ENCODE assay signal across 9 cellular contexts in the genomic region with DNA sequence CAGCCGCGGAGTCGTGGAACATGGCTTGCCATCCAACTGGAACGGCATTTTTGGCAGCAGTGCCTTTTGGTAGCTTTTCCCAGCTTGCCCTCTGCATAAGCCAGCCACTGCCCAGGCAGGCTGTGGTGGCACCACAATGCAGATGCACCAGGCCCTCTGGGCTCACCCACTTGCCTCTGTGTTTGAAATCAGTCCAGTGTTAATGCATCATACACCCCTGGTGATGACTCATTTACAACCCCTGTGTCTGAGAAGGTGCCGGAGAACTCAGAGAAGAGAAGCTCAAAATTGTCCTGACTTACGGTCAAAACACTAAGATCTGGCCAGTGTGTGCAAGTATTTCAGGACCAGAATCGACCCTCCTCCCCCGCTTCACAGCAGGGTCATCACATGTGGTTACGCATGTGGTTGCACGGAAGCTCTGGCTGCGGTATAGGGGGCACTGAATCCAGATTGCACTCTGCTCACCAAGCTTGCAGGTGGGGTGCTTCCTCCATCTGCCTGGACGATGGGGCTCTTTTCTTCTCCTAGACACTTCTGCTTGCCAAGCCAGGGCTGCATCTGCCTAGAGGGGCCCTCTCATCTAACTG.
DNase-seq lines count a peak whose midpoint lies in the region; ATAC-seq and TF ChIP-seq lines count a peak whose summit lies in the region.
"Had no signal": no experiment of that assay in that cellular context is flagged by ENCODE, and none has a peak within 500 bp of the region (broad histone marks: within the 10 kb centered on the region; RNA-seq: fewer than 3 reads in every experiment).

No MANE protein-coding gene starts in this region.

- 66 to 81% (median 70%) methylated on average over 12 of the region's 12 CpGs for WGBS in adrenal gland, 4 donors

- H3K4me3 ChIP-seq in parathyroid adenoma (ENCODE audit: low read depth, low read length) (peak overlapping the region; percentile 28), adrenal gland (no peak overlapping the region)
- no peak overlapping the region for H3K4me3 ChIP-seq in naive thymus-derived CD4-positive, alpha-beta T cell (ENCODE audit: low read length)

- peak overlapping the region; percentile 46 for H3K4me2 ChIP-seq in parathyroid adenoma (ENCODE audit: low read length)

- intact Hi-C loops in adrenal gland (cut with DNase I): no loop called here
- intact Hi-C loops in naive thymus-derived CD4-positive, alpha-beta T cell (cut with micrococcal nuclease): no loop called here

- TF ChIP-seq POLR2A in adrenal gland (IDR thresholded peaks at IDR 0.05): no peak

- DNase-seq in astrocyte of the hippocampus (ENCODE audit: low read depth, low spot score) (peak; percentile 75), GDM1 (lab: John Stamatoyannopoulos, UW) (no peak), adrenal gland (no peak), DMS153 treated with DMSO at 0.1 percent for 48 hours (lab: John Stamatoyannopoulos, UW; ENCODE audit: unreplicated experiment) (no peak)
- DNase-seq in naive thymus-derived CD4-positive, alpha-beta T cell: no peak
- DNase-seq: activated T-cell treated with anti-CD3 and anti-CD28 coated beads, Interleukin-2, amount 50 U/mL, for 1 hour had no signal

- H3K4me1 ChIP-seq in parathyroid adenoma (peaks cover 47% of the 10 kb centered on the region), adrenal gland (replicated peaks in 1 of 2) (no peaks in the 10 kb centered on the region)
- H3K4me1 ChIP-seq in naive thymus-derived CD4-positive, alpha-beta T cell (ENCODE audit: control insufficient read depth in 2 of 2, insufficient read depth in 2 of 2, low read length in 2 of 2): no peaks in the 10 kb centered on the region

- H3K4me1 Mint-ChIP-seq in naive thymus-derived CD4-positive, alpha-beta T cell: peaks cover 0 to 4% (median 0%) of the 10 kb centered on the region in 7 donors

- CTCF ChIA-PET in naive thymus-derived CD4-positive, alpha-beta T cell (lab: Charles Lee): no interaction called here

- H3K9ac ChIP-seq in parathyroid adenoma: no peak overlapping the region

- H3K36me3 ChIP-seq in parathyroid adenoma (ENCODE audit: control insufficient read depth, insufficient read depth, low read length): no peaks in the 10 kb centered on the region
- no peaks in the 10 kb centered on the region for H3K36me3 ChIP-seq in adrenal gland (replicated peaks in 1 of 2)
- no peaks in the 10 kb centered on the region for H3K36me3 ChIP-seq in naive thymus-derived CD4-positive, alpha-beta T cell (ENCODE audit: control insufficient read depth in 2 of 3, insufficient read depth in 3 of 3, low read length in 3 of 3)

- no peaks in the 10 kb centered on the region for H3K9me3 ChIP-seq in parathyroid adenoma (ENCODE audit: control insufficient read depth, low read length)
- H3K9me3 ChIP-seq in adrenal gland (replicated peaks in 1 of 3): no peaks in the 10 kb centered on the region
- no peaks in the 10 kb centered on the region for H3K9me3 ChIP-seq in naive thymus-derived CD4-positive, alpha-beta T cell (ENCODE audit: control insufficient read depth in 2 of 3, low read length in 3 of 3)

- H3K27me3 ChIP-seq in parathyroid adenoma (ENCODE audit: control insufficient read depth, insufficient read depth, low read length): no peaks in the 10 kb centered on the region
- no peaks in the 10 kb centered on the region for H3K27me3 ChIP-seq in adrenal gland
- no peaks in the 10 kb centered on the region for H3K27me3 ChIP-seq in naive thymus-derived CD4-positive, alpha-beta T cell (ENCODE audit: control insufficient read depth in 2 of 2, insufficient read depth in 2 of 2, low read length in 2 of 2)

- TF ChIP-seq CTCF in parathyroid adenoma (IDR thresholded peaks at IDR 0.05) (no peak), adrenal gland (IDR thresholded peaks at IDR 0.05) (no peak)

- peak overlapping the region; percentile 68 for H2AFZ ChIP-seq in parathyroid adenoma

- peak overlapping the region; percentile 65 for H3K27ac ChIP-seq in parathyroid adenoma
- H3K27ac ChIP-seq in adrenal gland: peak overlapping the region in 1 of 5 donors; percentile 58
- H3K27ac ChIP-seq in naive thymus-derived CD4-positive, alpha-beta T cell (ENCODE audit: low read depth, low read length): no peak overlapping the region

- H3K4me3 Mint-ChIP-seq in naive thymus-derived CD4-positive, alpha-beta T cell: no peak overlapping the region

- H3K27me3 Mint-ChIP-seq in naive thymus-derived CD4-positive, alpha-beta T cell: peaks cover 0 to 7% (median 0%) of the 10 kb centered on the region in 5 donors

- H3K9me3 Mint-ChIP-seq in naive thymus-derived CD4-positive, alpha-beta T cell: peaks cover 0 to 10% (median 0%) of the 10 kb centered on the region in 11 donors

- no peaks in the 10 kb centered on the region for H3K79me2 ChIP-seq in parathyroid adenoma

- no peaks in the 10 kb centered on the region for H3K36me3 Mint-ChIP-seq in naive thymus-derived CD4-positive, alpha-beta T cell

- H3K27ac Mint-ChIP-seq in naive thymus-derived CD4-positive, alpha-beta T cell: no peak overlapping the region

- ATAC-seq in GM18511 (IDR thresholded peaks at IDR 0.05; ENCODE audit: unreplicated experiment): peak; percentile 55
- ATAC-seq in HG02938 (IDR thresholded peaks at IDR 0.05; ENCODE audit: unreplicated experiment): peak; percentile 72
- no peak for ATAC-seq in naive thymus-derived CD4-positive, alpha-beta T cell

- POLR2A ChIA-PET in naive thymus-derived CD4-positive, alpha-beta T cell (lab: Charles Lee): no interaction called here
